8 cellular contexts compared by ENCODE assay signal in the genomic region with DNA sequence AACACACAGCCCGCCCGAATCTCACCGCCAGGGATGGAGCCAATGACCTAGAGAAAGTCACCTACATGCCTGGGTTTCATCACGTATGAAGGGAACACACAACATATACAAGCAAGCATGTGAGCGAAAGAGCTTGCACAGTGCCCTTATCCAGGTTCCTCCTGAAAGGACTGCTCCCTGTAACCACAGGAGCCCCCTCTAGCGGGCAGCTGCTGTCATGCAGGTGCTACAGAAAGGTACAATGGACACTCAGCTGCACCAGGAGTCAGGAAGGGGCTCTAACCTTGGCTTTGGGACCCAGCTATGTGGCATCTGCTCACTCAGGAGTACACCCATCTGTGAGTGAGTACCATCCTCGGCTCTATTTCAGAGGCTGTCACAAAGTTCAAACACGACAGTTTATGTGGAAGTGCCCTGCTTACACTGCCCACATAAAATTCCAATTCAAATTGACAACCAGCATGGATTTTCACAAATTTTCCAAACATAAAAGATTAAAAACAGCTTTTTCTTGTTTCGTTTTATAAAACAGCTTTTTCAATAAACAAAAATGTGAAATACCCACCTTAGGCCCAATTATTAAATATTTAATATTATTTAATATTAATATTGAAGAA. TPM values are rescaled to one million over a fixed set of nuclear protein-coding genes. Genes with fewer than 3 reads are reported as not detected.
DNase-seq lines count a peak whose midpoint lies in the region; ATAC-seq, FAIRE-seq and TF ChIP-seq lines count a peak whose summit lies in the region.

No MANE protein-coding gene starts in this region.

- peaks cover 0 to 21% (median 4%) of the 10 kb centered on the region in 4 donors for H3K4me1 ChIP-seq in Peyer's patch

- no peak for FAIRE-seq in frontal cortex (lab: Jason Lieb, UNC)

- H3K4me3 ChIP-seq in HL-60 (replicated peaks; ENCODE audit: insufficient read depth, low read length), result no peak overlapping the region
- H3K4me3 ChIP-seq in Peyer's patch, result no peak overlapping the region

- peaks cover 11% of the 10 kb centered on the region for H3K4me1 Mint-ChIP-seq in progenitor cell of endocrine pancreas (ENCODE audit: low read depth)

- DNase-seq in CMK (ENCODE audit: low read depth) (peak; percentile 51), HL-60 (ENCODE audit: low read depth in 1 of 2, low spot score in 1 of 2) (peak; percentile 46 to 79), Peyer's patch (peak; percentile 62 to 86 (median 80)), frontal cortex (ENCODE audit: low spot score in 2 of 2) (peak; percentile 45 to 57), progenitor cell of endocrine pancreas (ENCODE audit: low spot score, unreplicated experiment) (peak; percentile 75)
- DNase-seq in activated T-helper 1 cell treated with anti-CD3 and anti-CD28 coated beads, Interleukin-2, amount 50 U/mL, for 16 hours (ENCODE audit: low read depth in 1 of 2, low spot score in 1 of 2), result peak; percentile 31 to 32

- no peak overlapping the region for H3K4me3 Mint-ChIP-seq in progenitor cell of endocrine pancreas (ENCODE audit: low read depth)

- peaks cover 1% of the 10 kb centered on the region for H3K27me3 Mint-ChIP-seq in progenitor cell of endocrine pancreas

- H3K9me3 ChIP-seq in Peyer's patch, result no peaks in the 10 kb centered on the region

- no peaks in the 10 kb centered on the region for H3K9me3 Mint-ChIP-seq in progenitor cell of endocrine pancreas (ENCODE audit: low read depth)

- H3K27me3 ChIP-seq in HL-60 (ENCODE audit: insufficient read depth, poor library complexity, severe bottlenecking) (no peaks in the 10 kb centered on the region), Peyer's patch (no peaks in the 10 kb centered on the region)

- H3K36me3 ChIP-seq in Peyer's patch, result peaks cover 0 to 45% (median 0%) of the 10 kb centered on the region in 3 donors

- no peak overlapping the region for H3K27ac Mint-ChIP-seq in progenitor cell of endocrine pancreas

- no peak for TF ChIP-seq POLR2A in Peyer's patch (IDR thresholded peaks at IDR 0.05)

- no peak for ATAC-seq in HG02798 (IDR thresholded peaks at IDR 0.05; ENCODE audit: poor library complexity, unreplicated experiment)
- ATAC-seq in HG03571 (IDR thresholded peaks at IDR 0.05; ENCODE audit: unreplicated experiment), result no peak

- H3K27ac ChIP-seq in HL-60 (replicated peaks) (no peak overlapping the region), Peyer's patch (no peak overlapping the region)

- peaks cover 18% of the 10 kb centered on the region for H3K36me3 Mint-ChIP-seq in progenitor cell of endocrine pancreas (ENCODE audit: insufficient read depth)

- TF ChIP-seq CTCF in HL-60 (IDR thresholded peaks at IDR 0.05; ENCODE audit: insufficient read depth, low read length) (peak; percentile 96), Peyer's patch (IDR thresholded peaks at IDR 0.05) (peak in 5 of 6 experiments; percentile 37 to 66 (median 58)), progenitor cell of endocrine pancreas (IDR thresholded peaks at IDR 0.05; ENCODE audit: unreplicated experiment) (peak; percentile 84)

RNA-seq across cellular contexts. Expression of gene NDUFA10, which starts 3.5 kb away (rescaled TPM):
- total RNA-seq in Peyer's patch (100 to 1,000 TPM; 131 to 154 (median 147) TPM), frontal cortex (84.8 TPM), progenitor cell of endocrine pancreas (95.3 and 96.4 TPM in 2 replicates)

RNA-seq across cellular contexts. Expression of gene OR6B2, which starts 8.6 kb away (rescaled TPM):
- total RNA-seq in Peyer's patch (not detected), frontal cortex (not detected), progenitor cell of endocrine pancreas (not detected in 2 replicates)

RNA-seq across cellular contexts. Expression of gene OR6B3, which starts 31.7 kb away (rescaled TPM):
- total RNA-seq in Peyer's patch, result not detected
- total RNA-seq in frontal cortex, result not detected
- total RNA-seq in progenitor cell of endocrine pancreas, result not detected in 2 replicates
